8 cellular contexts compared by ENCODE assay signal in the genomic region with DNA sequence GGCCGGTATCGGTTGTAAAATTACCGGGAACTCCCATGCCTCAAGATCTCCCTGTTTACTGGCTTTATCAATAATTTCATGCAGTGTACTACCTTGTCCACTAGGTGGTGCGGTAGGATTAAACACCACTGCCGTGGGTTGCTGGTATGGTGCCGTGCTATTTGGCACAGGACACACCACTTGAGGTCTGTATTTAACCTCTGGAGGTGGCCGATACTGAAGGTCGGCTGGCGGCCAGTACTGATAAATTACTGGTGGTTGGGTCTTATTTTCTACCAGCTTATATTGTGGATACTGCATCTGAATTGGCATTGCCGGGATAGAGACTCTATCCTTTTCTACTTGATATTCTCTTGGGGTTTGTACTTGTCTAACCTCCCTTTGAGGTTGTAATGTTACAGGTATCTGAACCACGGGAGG. TPM values are rescaled to one million over a fixed set of nuclear protein-coding genes. Genes with fewer than 3 reads are reported as not detected.
DNase-seq lines count a peak whose midpoint lies in the region; ATAC-seq and TF ChIP-seq lines count a peak whose summit lies in the region.

No MANE protein-coding gene starts in this region.

- H3K36me3 ChIP-seq in skeletal muscle satellite cell (ENCODE audit: insufficient read depth, low read length) = no peaks in the 10 kb centered on the region

- H3K9me3 ChIP-seq in skeletal muscle satellite cell (replicated peaks; ENCODE audit: low read length) = no peaks in the 10 kb centered on the region

- no peak overlapping the region for H3K4me3 ChIP-seq in HFF-Myc (replicated peaks; ENCODE audit: low read depth, low read length)
- no peak overlapping the region for H3K4me3 ChIP-seq in skeletal muscle satellite cell (ENCODE audit: low read length)

- TF ChIP-seq CTCF in HFF-Myc (IDR thresholded peaks at IDR 0.05; ENCODE audit: low read depth, low read length, missing control alignments) = peak; percentile 77

- peak; percentile 82 for DNase-seq in DMS114 treated with DMSO at 0.1 percent for 48 hours (lab: John Stamatoyannopoulos, UW; ENCODE audit: unreplicated experiment)
- DNase-seq in HFF-Myc (ENCODE audit: extremely low read depth, low read depth) = peak; percentile 61
- peak; percentile 13 for DNase-seq in NCI-H2081 treated with DMSO at 0.1 percent for 48 hours (lab: John Stamatoyannopoulos, UW)
- peak; percentile 74 for DNase-seq in T1000 (lab: John Stamatoyannopoulos, UW)
- DNase-seq in astrocyte of the hippocampus (ENCODE audit: low read depth, low spot score) = peak; percentile 89
- peak in 44 of 51 donors; percentile 3 to 85 (median 46) for DNase-seq in hypothalamus (lab: John Stamatoyannopoulos, UW)

- no peak for ATAC-seq in HG03520 (IDR thresholded peaks at IDR 0.05; ENCODE audit: unreplicated experiment)

- no peaks in the 10 kb centered on the region for H3K27me3 ChIP-seq in skeletal muscle satellite cell (ENCODE audit: control insufficient read depth, insufficient read depth, low read length)

- H3K4me2 ChIP-seq in skeletal muscle satellite cell (ENCODE audit: low read length) = peak overlapping the region; percentile 58

- H3K4me1 ChIP-seq in skeletal muscle satellite cell (ENCODE audit: control insufficient read depth, insufficient read depth, low read length) = peaks cover 12% of the 10 kb centered on the region

- H3K9ac ChIP-seq in skeletal muscle satellite cell (ENCODE audit: low read depth, low read length) = no peak overlapping the region

RNA-seq across cellular contexts. Expression of a gene that starts 14.3 kb away (rescaled TPM):
- not detected in 2 replicates for total RNA-seq in skeletal muscle satellite cell (2012; rRNA removed)

RNA-seq across cellular contexts. Expression of a gene that starts 22.1 kb away (rescaled TPM):
- total RNA-seq in skeletal muscle satellite cell (2012; rRNA removed) = 140 and 163 TPM in 2 replicates

RNA-seq across cellular contexts. Expression of a gene that starts 27.7 kb away (rescaled TPM):
- 13.1 and 15.0 TPM in 2 replicates for total RNA-seq in skeletal muscle satellite cell (2012; rRNA removed)

RNA-seq across cellular contexts. Expression of a gene that starts 59.0 kb away (rescaled TPM):
- total RNA-seq in skeletal muscle satellite cell (2012; rRNA removed) = not detected in 2 replicates

Comparison
In these comparisons a context has a peak if more than half of its experiments do, and no peak if none do; other contexts are left out.
1. DNase-seq: peak in every context shown above with its lines; median percentile 89 in astrocyte of the hippocampus; 82 in DMS114 treated with DMSO at 0.1 percent for 48 hours; 74 in T1000; 61 in HFF-Myc; 46 in hypothalamus; 13 in NCI-H2081 treated with DMSO at 0.1 percent for 48 hours.